27 cellular contexts compared by ENCODE assay signal in genomic region chr7:27581906-27582305, GRCh38.
"Had no signal": no experiment of that assay in that cellular context is flagged by ENCODE, and none has a peak within 500 bp of the region (broad histone marks: within the 10 kb centered on the region; RNA-seq: fewer than 3 reads in every experiment).

No MANE protein-coding gene starts in this region.

- FAIRE-seq: endometrium, islet of Langerhans, keratinocyte had no signal

- H3K36me3 ChIP-seq: colonic mucosa, esophagus squamous epithelium, gastrocnemius medialis, heart right ventricle, left lung, lower lobe of right lung had no signal

- H3K9me3 ChIP-seq: colonic mucosa, esophagus squamous epithelium, gastrocnemius medialis, heart right ventricle, left lung, lower lobe of right lung, mucosa of descending colon had no signal

- H3K9me3 Mint-ChIP-seq: dendritic cell treated with granulocyte-macrophage colony-stimulating factor and Interleukin-4, amounts not matched to agents 40 ng/mL and 50 ng/mL, for 4 days; effector memory CD8-positive, alpha-beta T cell; endodermal cell; mesothelial cell of epicardium had no signal

- H3K4me3 Mint-ChIP-seq: dendritic cell treated with granulocyte-macrophage colony-stimulating factor and Interleukin-4, amounts not matched to agents 40 ng/mL and 50 ng/mL, for 4 days; effector memory CD8-positive, alpha-beta T cell; endodermal cell; mesothelial cell of epicardium had no signal

- H3K27ac Mint-ChIP-seq: dendritic cell treated with granulocyte-macrophage colony-stimulating factor and Interleukin-4, amounts not matched to agents 40 ng/mL and 50 ng/mL, for 4 days; effector memory CD8-positive, alpha-beta T cell; endodermal cell; mesothelial cell of epicardium had no signal

- DNase-seq: colonic mucosa; cortex of kidney; effector CD8-positive, alpha-beta T cell; effector memory CD8-positive, alpha-beta T cell; endodermal cell; erythroblast; esophagus squamous epithelium; foreskin fibroblast; foreskin melanocyte; gastrocnemius medialis; glutamatergic neuron; head of caudate nucleus; heart right ventricle; hippocampal formation; left cardiac atrium; left lung; left ventricle myocardium superior; lower lobe of right lung; mesenchymal stem cell; mucosa of descending colon had no signal

- H3K27me3 Mint-ChIP-seq: effector memory CD8-positive, alpha-beta T cell had no signal

- H3K27me3 ChIP-seq: colonic mucosa, esophagus squamous epithelium, gastrocnemius medialis, heart right ventricle, left lung had no signal

- H3K27ac ChIP-seq: colonic mucosa, epithelial cell of prostate, esophagus squamous epithelium, gastrocnemius medialis, heart right ventricle, left lung, lower lobe of right lung had no signal

- H3K4me3 ChIP-seq: colonic mucosa, esophagus squamous epithelium, gastrocnemius medialis, heart right ventricle, left lung, lower lobe of right lung, mucosa of descending colon had no signal

- ATAC-seq: effector memory CD8-positive, alpha-beta T cell; esophagus mucosa; gastrocnemius medialis; heart right ventricle; left cardiac atrium; left lung; left ventricle myocardium superior; lower lobe of right lung had no signal

- H3K4me1 ChIP-seq: colonic mucosa, esophagus squamous epithelium, heart right ventricle, left lung, lower lobe of right lung had no signal
